29 cellular contexts compared by ENCODE assay signal in the genomic region with DNA sequence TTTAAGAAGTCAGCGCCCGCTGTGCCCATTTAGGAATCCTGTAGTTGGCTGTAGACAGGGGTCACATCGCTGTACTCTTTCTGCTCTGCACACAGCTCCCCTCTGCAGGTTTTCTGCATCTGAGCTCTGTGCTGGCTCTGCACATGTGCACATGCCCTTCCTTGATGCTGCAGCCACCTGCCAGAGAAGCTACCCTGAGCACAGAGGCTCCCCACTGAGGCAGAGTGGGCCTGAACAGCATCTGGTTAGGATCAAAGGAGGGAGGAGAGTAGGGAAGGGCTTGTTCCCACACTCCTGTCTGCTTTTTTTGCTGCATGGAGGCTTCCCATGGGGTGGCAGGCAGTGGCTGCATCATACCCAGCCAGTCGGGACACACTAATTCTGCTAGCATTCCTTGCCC.
DNase-seq lines count a peak whose midpoint lies in the region; ATAC-seq, FAIRE-seq and TF ChIP-seq lines count a peak whose summit lies in the region.
"Had no signal": no experiment of that assay in that cellular context is flagged by ENCODE, and none has a peak within 500 bp of the region (broad histone marks: within the 10 kb centered on the region; RNA-seq: fewer than 3 reads in every experiment).

No MANE protein-coding gene starts in this region.

- CTCF ChIA-PET in HEK293 (lab: Yijun Ruan, JAX) = interaction anchor here (0.6 kb wide), 1 partner anchor 759 kb away, joined by 4 read pairs; no protein-coding TSS in a partner anchor

- no peaks in the 10 kb centered on the region for H3K27me3 Mint-ChIP-seq in nephron progenitor cell (ENCODE audit: low read depth, poor library complexity)
- H3K27me3 Mint-ChIP-seq in stimulated activated naive CD8-positive, alpha-beta T cell treated with anti-CD3 and anti-CD28 coated beads, Interleukin-15, amount 100 ng/mL, for 72 hours = peaks cover 14% of the 10 kb centered on the region

- no peak for TF ChIP-seq CTCF in HEK293 (tag by site-specific recombination; IDR thresholded peaks at IDR 0.05)
- no peak for TF ChIP-seq CTCF in nephron progenitor cell (IDR thresholded peaks at IDR 0.05)

- H3K4me3 Mint-ChIP-seq in nephron progenitor cell = no peak overlapping the region
- H3K4me3 Mint-ChIP-seq in stimulated activated naive CD8-positive, alpha-beta T cell treated with anti-CD3 and anti-CD28 coated beads, Interleukin-15, amount 100 ng/mL, for 72 hours = no peak overlapping the region
- H3K4me3 Mint-ChIP-seq: activated naive CD8-positive, alpha-beta T cell treated with anti-CD3 and anti-CD28 coated beads for 36 hours; central memory CD8-positive, alpha-beta T cell; HFFc6; stimulated activated naive CD8-positive, alpha-beta T cell treated with anti-CD3 and anti-CD28 coated beads, Interleukin-15, Interleukin-2, amounts not matched to agents 100 ng/mL and 50 ng/mL, for 24 hours had no signal

- peak overlapping the region; percentile 77 for H3K27ac Mint-ChIP-seq in nephron progenitor cell
- H3K27ac Mint-ChIP-seq in stimulated activated naive CD8-positive, alpha-beta T cell treated with anti-CD3 and anti-CD28 coated beads, Interleukin-15, amount 100 ng/mL, for 72 hours = no peak overlapping the region
- H3K27ac Mint-ChIP-seq: activated naive CD8-positive, alpha-beta T cell treated with anti-CD3 and anti-CD28 coated beads for 36 hours; HFFc6; stimulated activated naive CD8-positive, alpha-beta T cell treated with anti-CD3 and anti-CD28 coated beads, Interleukin-15, Interleukin-2, amounts not matched to agents 100 ng/mL and 50 ng/mL, for 24 hours had no signal

- no peaks in the 10 kb centered on the region for H3K9me3 Mint-ChIP-seq in nephron progenitor cell
- H3K9me3 Mint-ChIP-seq in stimulated activated naive CD8-positive, alpha-beta T cell treated with anti-CD3 and anti-CD28 coated beads, Interleukin-15, amount 100 ng/mL, for 72 hours = no peaks in the 10 kb centered on the region
- H3K9me3 Mint-ChIP-seq: activated naive CD8-positive, alpha-beta T cell treated with anti-CD3 and anti-CD28 coated beads for 36 hours; central memory CD8-positive, alpha-beta T cell; HFFc6; stimulated activated naive CD8-positive, alpha-beta T cell treated with anti-CD3 and anti-CD28 coated beads, Interleukin-15, Interleukin-2, amounts not matched to agents 100 ng/mL and 50 ng/mL, for 24 hours had no signal

- no peaks in the 10 kb centered on the region for H3K4me1 ChIP-seq in HEK293 (ENCODE audit: control insufficient read depth, insufficient read depth, low read length)
- H3K4me1 ChIP-seq: lower lobe of right lung, thyroid gland had no signal

- FAIRE-seq in HTR-8/SVneo (lab: Jason Lieb, UNC) = no peak
- FAIRE-seq: endothelial cell of umbilical vein, islet of Langerhans had no signal

- H3K4me3 ChIP-seq in HEK293 (ENCODE audit: low read depth, low read length) = no peak overlapping the region
- H3K4me3 ChIP-seq: BLaER1 treated with 17β-estradiol and CSF1 and Interleukin-3, amounts not matched to agents 10 nM and 100 nM; dorsolateral prefrontal cortex; lower lobe of right lung; mucosa of descending colon; PC-9; thyroid gland had no signal

- DNase-seq in NCI-H82 (lab: John Stamatoyannopoulos, UW) = peak; percentile 42
- no peak for DNase-seq in NCI-H82 treated with DMSO at 0.1 percent for 48 hours (lab: John Stamatoyannopoulos, UW; ENCODE audit: unreplicated experiment)
- peak; percentile 59 for DNase-seq in NCI-H345 treated with DMSO at 0.1 percent for 48 hours (lab: John Stamatoyannopoulos, UW; ENCODE audit: unreplicated experiment)
- no peak for DNase-seq in nephron progenitor cell
- DNase-seq in HTR-8/SVneo (ENCODE audit: insufficient read length, low spot score) = no peak
- DNase-seq in NCI-H2196 treated with DMSO at 0.1 percent for 48 hours (lab: John Stamatoyannopoulos, UW; ENCODE audit: unreplicated experiment) = no peak
- no peak for DNase-seq in stimulated activated naive CD8-positive, alpha-beta T cell treated with anti-CD3 and anti-CD28 coated beads, Interleukin-15, amount 100 ng/mL, for 72 hours
- DNase-seq: activated CD4-positive, alpha-beta T cell treated with anti-CD3 and anti-CD28 coated beads, Interleukin-2, amount 50 U/mL, for 48 hours; activated CD8-positive, alpha-beta memory T cell treated with anti-CD3 and anti-CD28 coated beads, Interleukin-2, amount 50 U/mL, for 4 hours; activated naive CD8-positive, alpha-beta T cell treated with anti-CD3 and anti-CD28 coated beads for 36 hours; dorsolateral prefrontal cortex; HFFc6; KBM-7; lower lobe of right lung; MM.1S; mucosa of descending colon; NCI-H187 treated with DMSO at 0.1 percent for 48 hours; NK-92 treated with Interleukin-12 subunit alpha and Interleukin-12 subunit beta, amount 100 ng/mL, for 24 hours; PC-9; SHP77; stimulated activated CD4-positive, alpha-beta T cell treated with anti-CD3 and anti-CD28 coated beads, Interleukin-15, amount 100 ng/mL, for 24 hours; T1000; thyroid gland had no signal

- no peak for ATAC-seq in stimulated activated naive CD8-positive, alpha-beta T cell treated with anti-CD3 and anti-CD28 coated beads, Interleukin-15, amount 100 ng/mL, for 72 hours
- ATAC-seq: lower lobe of right lung, mucosa of descending colon had no signal

- POLR2A ChIA-PET in HEK293 (lab: Yijun Ruan, JAX) = no interaction called here

- H3K4me1 Mint-ChIP-seq in nephron progenitor cell = peaks cover 31% of the 10 kb centered on the region
- H3K4me1 Mint-ChIP-seq in stimulated activated naive CD8-positive, alpha-beta T cell treated with anti-CD3 and anti-CD28 coated beads, Interleukin-15, amount 100 ng/mL, for 72 hours = no peaks in the 10 kb centered on the region
- H3K4me1 Mint-ChIP-seq: activated naive CD8-positive, alpha-beta T cell treated with anti-CD3 and anti-CD28 coated beads for 36 hours; central memory CD8-positive, alpha-beta T cell had no signal

- no peaks in the 10 kb centered on the region for H3K36me3 ChIP-seq in HEK293 (ENCODE audit: control insufficient read depth in 2 of 2, insufficient read depth in 1 of 2, low read length in 2 of 2)
- H3K36me3 ChIP-seq: BLaER1 treated with 17β-estradiol and CSF1 and Interleukin-3, amounts not matched to agents 10 nM and 100 nM; lower lobe of right lung; thyroid gland had no signal

- no peak overlapping the region for H3K27ac ChIP-seq in HEK293 (ENCODE audit: extremely low read depth, low read depth, low read length)
- H3K27ac ChIP-seq: BLaER1 treated with 17β-estradiol and CSF1 and Interleukin-3, amounts not matched to agents 10 nM and 100 nM; dorsolateral prefrontal cortex; lower lobe of right lung; PC-9; thyroid gland had no signal

- H3K36me3 Mint-ChIP-seq in nephron progenitor cell (ENCODE audit: low read depth) = no peaks in the 10 kb centered on the region
- H3K36me3 Mint-ChIP-seq: activated naive CD8-positive, alpha-beta T cell treated with anti-CD3 and anti-CD28 coated beads for 36 hours had no signal

- no peaks in the 10 kb centered on the region for H3K9me3 ChIP-seq in HEK293 (ENCODE audit: control insufficient read depth, insufficient read depth, low read depth, low read length)
- H3K9me3 ChIP-seq: BLaER1 treated with 17β-estradiol and CSF1 and Interleukin-3, amounts not matched to agents 10 nM and 100 nM; lower lobe of right lung; mucosa of descending colon; thyroid gland had no signal

TF ChIP-seq in HEK293, 187 proteins besides CTCF, POLR2A, EP300 and RAD21:
- TF ChIP-seq ZNF155 (tag by site-specific recombination; IDR thresholded peaks at IDR 0.05) = no peak
- TF ChIP-seq ZNF621 (tag by site-specific recombination; IDR thresholded peaks at IDR 0.05) = no peak
- peak; percentile 71 for TF ChIP-seq ZIC2 (tag by site-specific recombination; IDR thresholded peaks at IDR 0.05)

Comparison
In these comparisons a context has a peak if more than half of its experiments do, and no peak if none do; other contexts are left out.
1. DNase-seq: peak in NCI-H82 (single experiment) and NCI-H345 treated with DMSO at 0.1 percent for 48 hours (single experiment); none in NCI-H82 treated with DMSO at 0.1 percent for 48 hours (single experiment), nephron progenitor cell (single experiment), HTR-8/SVneo (single experiment), NCI-H2196 treated with DMSO at 0.1 percent for 48 hours (single experiment) and stimulated activated naive CD8-positive, alpha-beta T cell treated with anti-CD3 and anti-CD28 coated beads, Interleukin-15, amount 100 ng/mL, for 72 hours (0 of 2).